18 cellular contexts compared by ENCODE assay signal in genomic region chr10:116719712-116720111, GRCh38. TPM values are rescaled to one million over a fixed set of nuclear protein-coding genes. Genes with fewer than 3 reads are reported as not detected.
DNase-seq lines count a peak whose midpoint lies in the region; ATAC-seq, FAIRE-seq and TF ChIP-seq lines count a peak whose summit lies in the region.
"Had no signal": no experiment of that assay in that cellular context is flagged by ENCODE, and none has a peak within 500 bp of the region (broad histone marks: within the 10 kb centered on the region; RNA-seq: fewer than 3 reads in every experiment).

No MANE protein-coding gene starts in this region.

- no peak overlapping the region for H3K4me3 Mint-ChIP-seq in endodermal cell
- H3K4me3 Mint-ChIP-seq in CD4-positive, alpha-beta T cell = no peak overlapping the region
- H3K4me3 Mint-ChIP-seq in activated naive CD8-positive, alpha-beta T cell treated with anti-CD3 and anti-CD28 coated beads, Interleukin-2, amount 50 U/mL, for 24 hours = no peak overlapping the region
- H3K4me3 Mint-ChIP-seq: CD14-positive monocyte had no signal

- no peak overlapping the region for H3K18ac ChIP-seq in mesenchymal stem cell (ENCODE audit: low read depth in 1 of 2, low read length in 2 of 2)

- H3K27ac Mint-ChIP-seq in endodermal cell = no peak overlapping the region
- no peak overlapping the region for H3K27ac Mint-ChIP-seq in CD4-positive, alpha-beta T cell
- H3K27ac Mint-ChIP-seq in activated naive CD8-positive, alpha-beta T cell treated with anti-CD3 and anti-CD28 coated beads, Interleukin-2, amount 50 U/mL, for 24 hours = no peak overlapping the region
- H3K27ac Mint-ChIP-seq: CD14-positive monocyte had no signal

- POLR2A ChIA-PET in CD4-positive, alpha-beta T cell (lab: Charles Lee) = no interaction called here

- FAIRE-seq in frontal cortex (lab: Jason Lieb, UNC) = no peak

- 89% methylated on average over 1 of the region's 1 CpG; no CpG with 5 or more reads in 1 of the 2 experiments for WGBS in endodermal cell (ENCODE audit: insufficient coverage in 1 of 2, insufficient read length in 1 of 2), 2 experiments
- WGBS in mesenchymal stem cell = no CpG with 5 or more reads among the region's 1 CpG

- no peak overlapping the region for H3K14ac ChIP-seq in mesenchymal stem cell (ENCODE audit: low read length in 2 of 2)

- H3K4me1 ChIP-seq in endodermal cell (ENCODE audit: control insufficient read depth, insufficient read depth, low read length) (peaks cover 5% of the 10 kb centered on the region), mesenchymal stem cell (ENCODE audit: control insufficient read depth, insufficient read depth, low read depth, low read length) (peaks cover 58% of the 10 kb centered on the region), subcutaneous abdominal adipose tissue (ENCODE audit: control insufficient read depth in 5 of 5, insufficient read depth in 5 of 5, low read length in 5 of 5) (peaks cover 6 to 86% (median 64%) of the 10 kb centered on the region in 5 donors)

- no peaks in the 10 kb centered on the region for H3K9me3 Mint-ChIP-seq in endodermal cell
- no peaks in the 10 kb centered on the region for H3K9me3 Mint-ChIP-seq in CD4-positive, alpha-beta T cell
- H3K9me3 Mint-ChIP-seq in activated naive CD8-positive, alpha-beta T cell treated with anti-CD3 and anti-CD28 coated beads, Interleukin-2, amount 50 U/mL, for 24 hours = no peaks in the 10 kb centered on the region
- H3K9me3 Mint-ChIP-seq: CD14-positive monocyte had no signal

- no peak for ATAC-seq in CD4-positive, alpha-beta T cell (ENCODE audit: poor library complexity)
- no peak for ATAC-seq in activated naive CD8-positive, alpha-beta T cell treated with anti-CD3 and anti-CD28 coated beads, Interleukin-2, amount 50 U/mL, for 24 hours
- ATAC-seq: HCT116 had no signal

- H3K36me3 Mint-ChIP-seq in endodermal cell (ENCODE audit: low read depth) = no peaks in the 10 kb centered on the region
- no peaks in the 10 kb centered on the region for H3K36me3 Mint-ChIP-seq in CD4-positive, alpha-beta T cell (ENCODE audit: low read depth)
- no peaks in the 10 kb centered on the region for H3K36me3 Mint-ChIP-seq in activated naive CD8-positive, alpha-beta T cell treated with anti-CD3 and anti-CD28 coated beads, Interleukin-2, amount 50 U/mL, for 24 hours (ENCODE audit: low read depth)
- H3K36me3 Mint-ChIP-seq: CD14-positive monocyte had no signal

- no peak overlapping the region for H3K4me2 ChIP-seq in mesenchymal stem cell (ENCODE audit: low read length, poor library complexity, severe bottlenecking)

- no peak overlapping the region for H3K4me3 ChIP-seq in endodermal cell (ENCODE audit: low read length)
- H3K4me3 ChIP-seq in mesenchymal stem cell (ENCODE audit: insufficient read depth in 1 of 2, low read depth in 1 of 2, low read length in 2 of 2) = no peak overlapping the region
- H3K4me3 ChIP-seq in subcutaneous abdominal adipose tissue (ENCODE audit: low read depth in 1 of 5, low read length in 5 of 5) = no peak overlapping the region

- no peak overlapping the region for H3K4ac ChIP-seq in mesenchymal stem cell (ENCODE audit: low read depth in 1 of 2, low read length in 2 of 2)

- intact Hi-C loops in CD4-positive, alpha-beta T cell (cut with DNase I, micrococcal nuclease) = loop anchor here in 1 of 2 experiments (10.0 kb wide), 1 partner anchor 65 kb away; no protein-coding TSS in a partner anchor

- DNase-seq in GM03348 (ENCODE audit: low spot score) = peak; percentile 33
- peak; percentile 13 for DNase-seq in endodermal cell
- DNase-seq in mesenchymal stem cell = no peak
- no peak for DNase-seq in frontal cortex (ENCODE audit: low spot score in 2 of 2)
- DNase-seq in CD4-positive, alpha-beta T cell = no peak
- DNase-seq in activated naive CD8-positive, alpha-beta T cell treated with anti-CD3 and anti-CD28 coated beads, Interleukin-2, amount 50 U/mL, for 24 hours = no peak
- DNase-seq: DMS79 treated with DMSO at 0.1 percent for 48 hours; GOT3; KBM-7; NCI-H1694 treated with DMSO at 0.1 percent for 48 hours; NCI-H2107; NCI-H510A; NCI-H748 treated with DMSO at 0.1 percent for 48 hours; NK-92 treated with Interleukin-12 subunit alpha and Interleukin-12 subunit beta, amount 100 ng/mL, for 24 hours; Right ventricle myocardium superior had no signal

- H4K91ac ChIP-seq in mesenchymal stem cell (ENCODE audit: low read length) = no peak overlapping the region

- H3K9me3 ChIP-seq in endodermal cell (ENCODE audit: control insufficient read depth, low read length) (no peaks in the 10 kb centered on the region), mesenchymal stem cell (ENCODE audit: control insufficient read depth, low read length) (no peaks in the 10 kb centered on the region), subcutaneous abdominal adipose tissue (ENCODE audit: control insufficient read depth in 5 of 5, low read length in 5 of 5) (no peaks in the 10 kb centered on the region)
- H3K9me3 ChIP-seq in CD4-positive, alpha-beta T cell (ENCODE audit: control insufficient read depth, low read length) = no peaks in the 10 kb centered on the region

- H3K36me3 ChIP-seq in endodermal cell (ENCODE audit: control insufficient read depth, insufficient read depth, low read length) = no peaks in the 10 kb centered on the region
- H3K36me3 ChIP-seq in mesenchymal stem cell (ENCODE audit: control insufficient read depth in 1 of 2, insufficient read depth in 2 of 2, low read depth in 1 of 2, low read length in 2 of 2) = peaks cover 0 to 23% of the 10 kb centered on the region in 2 experiments
- H3K36me3 ChIP-seq in subcutaneous abdominal adipose tissue (ENCODE audit: control insufficient read depth in 5 of 5, insufficient read depth in 5 of 5, low read length in 5 of 5) = no peaks in the 10 kb centered on the region

- peaks cover 11% of the 10 kb centered on the region for H3K79me1 ChIP-seq in mesenchymal stem cell (replicated peaks; ENCODE audit: low read length, poor library complexity, severe bottlenecking)

- H2AK5ac ChIP-seq in mesenchymal stem cell (ENCODE audit: low read length, severe bottlenecking) = peak overlapping the region; percentile 29

- H3K27me3 ChIP-seq in endodermal cell (ENCODE audit: control insufficient read depth, insufficient read depth, low read length, poor library complexity, severe bottlenecking) = no peaks in the 10 kb centered on the region
- no peaks in the 10 kb centered on the region for H3K27me3 ChIP-seq in mesenchymal stem cell (ENCODE audit: control insufficient read depth in 1 of 2, insufficient read depth in 1 of 2, low read length in 2 of 2)
- no peaks in the 10 kb centered on the region for H3K27me3 ChIP-seq in subcutaneous abdominal adipose tissue (ENCODE audit: control insufficient read depth in 5 of 5, insufficient read depth in 4 of 5, low read length in 5 of 5)
- peaks cover 73% of the 10 kb centered on the region for H3K27me3 ChIP-seq in CD4-positive, alpha-beta T cell (ENCODE audit: control insufficient read depth, insufficient read depth, low read length)

- H2BK15ac ChIP-seq in mesenchymal stem cell (ENCODE audit: low read depth, poor library complexity, severe bottlenecking) = no peak overlapping the region

- no peak overlapping the region for H2BK12ac ChIP-seq in mesenchymal stem cell (ENCODE audit: low read length in 2 of 2)

- no peak overlapping the region for H3K27ac ChIP-seq in endodermal cell (ENCODE audit: low read depth, low read length)
- peak overlapping the region; percentile 99 for H3K27ac ChIP-seq in mesenchymal stem cell (ENCODE audit: low read length, poor library complexity, severe bottlenecking)
- peak overlapping the region; percentile 50 for H3K27ac ChIP-seq in subcutaneous abdominal adipose tissue (ENCODE audit: low read depth, low read length)
- H3K27ac ChIP-seq in CD4-positive, alpha-beta T cell (ENCODE audit: low read depth, low read length) = no peak overlapping the region

- no peaks in the 10 kb centered on the region for H3K27me3 Mint-ChIP-seq in endodermal cell (ENCODE audit: insufficient read depth)
- peaks cover 98% of the 10 kb centered on the region for H3K27me3 Mint-ChIP-seq in CD4-positive, alpha-beta T cell
- peaks cover 56% of the 10 kb centered on the region for H3K27me3 Mint-ChIP-seq in activated naive CD8-positive, alpha-beta T cell treated with anti-CD3 and anti-CD28 coated beads, Interleukin-2, amount 50 U/mL, for 24 hours

- H3K23ac ChIP-seq in mesenchymal stem cell (ENCODE audit: low read length in 2 of 2) = no peak overlapping the region

- H3K9ac ChIP-seq in endodermal cell (ENCODE audit: extremely low read depth, low read length, poor library complexity, severe bottlenecking) (no peak overlapping the region), mesenchymal stem cell (ENCODE audit: low read length) (no peak overlapping the region), subcutaneous abdominal adipose tissue (ENCODE audit: low read length in 5 of 5) (peak overlapping the region in 2 of 5 donors; percentile 5 to 48)

- no peak overlapping the region for H2BK120ac ChIP-seq in mesenchymal stem cell (ENCODE audit: low read depth, low read length)

- no peak for TF ChIP-seq CTCF in endodermal cell (conservative IDR thresholded peaks at IDR 0.05)
- no peak for TF ChIP-seq CTCF in CD4-positive, alpha-beta T cell (IDR thresholded peaks at IDR 0.05)

- H2AFZ ChIP-seq in mesenchymal stem cell (ENCODE audit: low read depth, low read length) = no peak overlapping the region

- CTCF ChIA-PET in CD4-positive, alpha-beta T cell (lab: Charles Lee) = no interaction called here

- H4K8ac ChIP-seq in mesenchymal stem cell (ENCODE audit: low read length) = no peak overlapping the region

- peaks cover 29% of the 10 kb centered on the region for H3K4me1 Mint-ChIP-seq in endodermal cell
- H3K4me1 Mint-ChIP-seq in CD4-positive, alpha-beta T cell (ENCODE audit: low read depth) = peaks cover 44% of the 10 kb centered on the region
- peaks cover 19% of the 10 kb centered on the region for H3K4me1 Mint-ChIP-seq in activated naive CD8-positive, alpha-beta T cell treated with anti-CD3 and anti-CD28 coated beads, Interleukin-2, amount 50 U/mL, for 24 hours
- H3K4me1 Mint-ChIP-seq: CD14-positive monocyte had no signal

- no peak overlapping the region for H2BK5ac ChIP-seq in mesenchymal stem cell (ENCODE audit: low read depth, low read length, poor library complexity, severe bottlenecking)

RNA-seq across cellular contexts. Expression of gene HSPA12A, which starts 22.7 kb away (rescaled TPM):
- total RNA-seq in endodermal cell (10 to 100 TPM; 13.9 to 15.4 TPM), frontal cortex (33.0 TPM)
- 5.3 TPM for polyA plus RNA-seq in endodermal cell (2013, experiment 1 of 2)
- polyA plus RNA-seq in endodermal cell (2013, experiment 2 of 2) = 4.5 TPM
- 3.9 TPM for polyA plus RNA-seq in mesenchymal stem cell (2013, experiment 1 of 2)
- 3.8 TPM for polyA plus RNA-seq in mesenchymal stem cell (2013, experiment 2 of 2)
- under 1 TPM in 1 of 2 experiments, not detected in 1; 0.49 TPM for total RNA-seq in CD4-positive, alpha-beta T cell
- polyA plus RNA-seq: CD14-positive monocyte had no signal

Comparison
In these comparisons a context has a peak if more than half of its experiments do, and no peak if none do; other contexts are left out.
1. DNase-seq: peak in GM03348 (single experiment) and endodermal cell (single experiment); none in mesenchymal stem cell (single experiment), frontal cortex (0 of 2), CD4-positive, alpha-beta T cell (0 of 10) and activated naive CD8-positive, alpha-beta T cell treated with anti-CD3 and anti-CD28 coated beads, Interleukin-2, amount 50 U/mL, for 24 hours (single experiment).
2. H3K27ac ChIP-seq: peak in mesenchymal stem cell (single experiment) and subcutaneous abdominal adipose tissue (single experiment); none in endodermal cell (single experiment) and CD4-positive, alpha-beta T cell (single experiment).
3. RNA of gene HSPA12A, which starts 22.7 kb away (total RNA-seq): 33.0 TPM in frontal cortex (single experiment) and 13.9 to 15.4 TPM in endodermal cell; 0.49 TPM in CD4-positive, alpha-beta T cell; every median in the first group is over 4 times any median in the second.